Comparison of ENCODE assay signal across 19 cellular contexts in the genomic region with DNA sequence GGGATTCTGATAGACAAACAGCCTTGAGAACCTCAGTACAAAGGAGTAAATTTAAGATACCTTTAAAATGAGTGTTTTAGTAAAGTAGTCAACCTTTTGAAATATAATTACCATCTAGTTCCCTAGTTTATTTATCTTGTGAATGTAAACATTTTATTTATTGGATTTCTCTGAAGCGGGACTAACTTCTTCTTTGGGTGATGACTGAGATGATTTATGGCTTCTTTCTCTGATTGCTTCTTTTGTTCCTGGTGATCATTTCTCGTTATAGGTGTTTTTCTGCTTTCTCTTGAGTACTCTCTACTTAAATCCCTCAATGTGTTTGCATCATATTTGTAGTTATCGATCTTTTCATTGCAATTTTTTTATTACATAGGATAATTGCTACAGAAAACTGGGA. TPM values are rescaled to one million over a fixed set of nuclear protein-coding genes. Genes with fewer than 3 reads are reported as not detected.
DNase-seq lines count a peak whose midpoint lies in the region; ATAC-seq, FAIRE-seq and TF ChIP-seq lines count a peak whose summit lies in the region.
"Had no signal": no experiment of that assay in that cellular context is flagged by ENCODE, and none has a peak within 500 bp of the region (broad histone marks: within the 10 kb centered on the region; RNA-seq: fewer than 3 reads in every experiment).

No MANE protein-coding gene starts in this region.

- H4K20me1 ChIP-seq in astrocyte (ENCODE audit: insufficient read depth, low read length) = no peaks in the 10 kb centered on the region

- no peak for TF ChIP-seq CTCF in astrocyte (IDR thresholded peaks at IDR 0.05; ENCODE audit: insufficient read depth, low read depth, low read length)

- H3K36me3 Mint-ChIP-seq in astrocyte (ENCODE audit: low read depth, unreplicated experiment) = no peaks in the 10 kb centered on the region
- H3K36me3 Mint-ChIP-seq: CD4-positive, alpha-beta memory T cell had no signal

- peaks cover 1% of the 10 kb centered on the region for H3K9me3 Mint-ChIP-seq in astrocyte (ENCODE audit: unreplicated experiment)

- H3K4me1 Mint-ChIP-seq in astrocyte (ENCODE audit: low read depth, unreplicated experiment) = peaks cover 28% of the 10 kb centered on the region

- H3K27ac Mint-ChIP-seq in astrocyte (ENCODE audit: unreplicated experiment) = no peak overlapping the region
- H3K27ac Mint-ChIP-seq: CD4-positive, alpha-beta memory T cell had no signal

- ATAC-seq in GM21515 (IDR thresholded peaks at IDR 0.05; ENCODE audit: unreplicated experiment) (no peak), GM19395 (IDR thresholded peaks at IDR 0.05; ENCODE audit: unreplicated experiment) (no peak)
- ATAC-seq: A549 had no signal

- H3K79me2 ChIP-seq in astrocyte (ENCODE audit: insufficient read depth, low read length) = no peaks in the 10 kb centered on the region

- no peaks in the 10 kb centered on the region for H3K36me3 ChIP-seq in astrocyte (ENCODE audit: insufficient read depth, low read length)
- H3K36me3 ChIP-seq: BE2C had no signal

- H3K4me1 ChIP-seq in astrocyte (ENCODE audit: insufficient read depth, low read length) = peaks cover 12% of the 10 kb centered on the region
- H3K4me1 ChIP-seq: BE2C had no signal

- H3K9me3 ChIP-seq in astrocyte (ENCODE audit: insufficient read depth, low read depth, low read length) = no peaks in the 10 kb centered on the region
- H3K9me3 ChIP-seq: A549, BE2C had no signal

- no peak overlapping the region for H3K4me3 Mint-ChIP-seq in astrocyte (ENCODE audit: unreplicated experiment)
- H3K4me3 Mint-ChIP-seq: CD4-positive, alpha-beta memory T cell had no signal

- H3K27me3 Mint-ChIP-seq in astrocyte (ENCODE audit: low read depth, unreplicated experiment) = peaks cover 5% of the 10 kb centered on the region

- H3K27me3 ChIP-seq in astrocyte (ENCODE audit: insufficient read depth, low read length) = no peaks in the 10 kb centered on the region

- no peak overlapping the region for H3K9ac ChIP-seq in astrocyte (ENCODE audit: low read length)

- no peak overlapping the region for H3K4me2 ChIP-seq in astrocyte (ENCODE audit: low read length)
- H3K4me2 ChIP-seq: A549 had no signal

- peak; percentile 20 for FAIRE-seq in astrocyte (lab: Jason Lieb, UNC)
- FAIRE-seq: A549, D721Med, G401.6, GM12891, GM19239 had no signal

- H2AFZ ChIP-seq in astrocyte (ENCODE audit: low read depth, low read length) = no peak overlapping the region

- no peak overlapping the region for H3K27ac ChIP-seq in astrocyte (ENCODE audit: low read depth, low read length)
- H3K27ac ChIP-seq: A549, C4-2B had no signal

- H3K4me3 ChIP-seq in astrocyte (ENCODE audit: insufficient read depth, low read depth, low read length) = no peak overlapping the region
- H3K4me3 ChIP-seq: A549 had no signal

- DNase-seq in NCI-H1417 (lab: John Stamatoyannopoulos, UW) (peak; percentile 26 to 78 (median 29)), NCI-H1436 treated with DMSO at 0.1 percent for 48 hours (lab: John Stamatoyannopoulos, UW) (peak; percentile 21), astrocyte (ENCODE audit: low read depth) (no peak), NCI-H2081 (lab: John Stamatoyannopoulos, UW) (no peak)
- DNase-seq: BE2C; CD4-positive, alpha-beta memory T cell; COR-L47; DMS153; DMS79 treated with DMSO at 0.1 percent for 48 hours; EL; HCEC 1CT had no signal

RNA-seq across cellular contexts. Expression of a gene that starts 33.2 kb away (rescaled TPM):
- total RNA-seq in astrocyte = 0.43 and 1.2 TPM in 2 replicates
- total RNA-seq: CD4-positive, alpha-beta memory T cell had no signal

Comparison
In these comparisons a context has a peak if more than half of its experiments do, and no peak if none do; other contexts are left out.
1. DNase-seq: peak in NCI-H1417 (3 of 3) and NCI-H1436 treated with DMSO at 0.1 percent for 48 hours (single experiment); none in astrocyte (single experiment) and NCI-H2081 (0 of 2).